19 cellular contexts compared by ENCODE assay signal in genomic region chr5:42242829-42243485, GRCh38.
A peak's percentile ranks its signal among the peaks of the same experiment; 100 is the strongest.
DNase-seq lines count a peak whose midpoint lies in the region; ATAC-seq and TF ChIP-seq lines count a peak whose summit lies in the region.
"Had no signal": no experiment of that assay in that cellular context is flagged by ENCODE, and none has a peak within 500 bp of the region (broad histone marks: within the 10 kb centered on the region; RNA-seq: fewer than 3 reads in every experiment).

No MANE protein-coding gene starts in this region.

- H3K9me3 ChIP-seq in right cardiac atrium (ENCODE audit: control insufficient read depth, low read length) (no peaks in the 10 kb centered on the region), hepatocyte (ENCODE audit: low read depth) (no peaks in the 10 kb centered on the region)
- H3K9me3 ChIP-seq: HAP-1, SJCRH30 had no signal

- 28% methylated on average over 5 of the region's 5 CpGs for WGBS in right cardiac atrium
- WGBS in hepatocyte (ENCODE audit: low lambda C conversion rate, missing lambda C conversion rate) = 68% methylated on average over 5 of the region's 5 CpGs

- no peak overlapping the region for H3K4me2 ChIP-seq in hepatocyte

- no peak overlapping the region for H3K4me3 ChIP-seq in right cardiac atrium (ENCODE audit: low read length)
- H3K4me3 ChIP-seq in hepatocyte = no peak overlapping the region
- H3K4me3 ChIP-seq: HAP-1, SJCRH30 had no signal

- DNase-seq in Right ventricle myocardium inferior (ENCODE audit: missing footprints) (no peak), right cardiac atrium (no peak), hepatocyte (ENCODE audit: low spot score) (no peak), sciatic nerve (ENCODE audit: low spot score) (peak; percentile 60), KG1 (lab: John Stamatoyannopoulos, UW) (no peak)
- DNase-seq: Calu3; CD4-positive, alpha-beta memory T cell; DMS53; NCI-H1092 treated with DMSO at 0.1 percent for 48 hours; NCI-H2107; NCI-H2227 treated with DMSO at 0.1 percent for 48 hours; NCI-H524 treated with DMSO at 0.1 percent for 48 hours; RPMI8226; SJCRH30 had no signal

- ATAC-seq in Right ventricle myocardium inferior (peak; percentile 73), right cardiac atrium (no peak), sciatic nerve (peak; percentile 96), GM19397 (IDR thresholded peaks at IDR 0.05; ENCODE audit: unreplicated experiment) (no peak), GM18909 (IDR thresholded peaks at IDR 0.05; ENCODE audit: poor library complexity, unreplicated experiment) (no peak), HG03521 (IDR thresholded peaks at IDR 0.05; ENCODE audit: unreplicated experiment) (no peak)

- TF ChIP-seq CTCF in hepatocyte (IDR thresholded peaks at IDR 0.05; ENCODE audit: poor library complexity) = no peak

- H3K4me1 ChIP-seq in right cardiac atrium (ENCODE audit: control insufficient read depth, insufficient read depth, low read length) = no peaks in the 10 kb centered on the region
- no peaks in the 10 kb centered on the region for H3K4me1 ChIP-seq in hepatocyte (ENCODE audit: insufficient read depth)
- H3K4me1 ChIP-seq: HAP-1, SJCRH30 had no signal

- H3K27ac ChIP-seq in right cardiac atrium (ENCODE audit: low read length) = no peak overlapping the region
- H3K27ac ChIP-seq in hepatocyte = peak overlapping the region; percentile 37
- H3K27ac ChIP-seq: HL-60, SJCRH30 had no signal

- H3K27me3 ChIP-seq in right cardiac atrium (ENCODE audit: control insufficient read depth, insufficient read depth) = no peaks in the 10 kb centered on the region
- no peaks in the 10 kb centered on the region for H3K27me3 ChIP-seq in hepatocyte
- H3K27me3 ChIP-seq: SJCRH30 had no signal

- no peaks in the 10 kb centered on the region for H3K79me2 ChIP-seq in hepatocyte

- H2AFZ ChIP-seq in hepatocyte = no peak overlapping the region

- intact Hi-C loops in Right ventricle myocardium inferior (cut with DNase I) (no loop called here), right cardiac atrium (cut with DNase I) (no loop called here), sciatic nerve (cut with DNase I) (no loop called here)

- H3K36me3 ChIP-seq in hepatocyte (replicated peaks; ENCODE audit: insufficient read depth, low read depth) = no peaks in the 10 kb centered on the region
- H3K36me3 ChIP-seq: HAP-1, SJCRH30 had no signal

- no peaks in the 10 kb centered on the region for H3K9me2 ChIP-seq in hepatocyte (replicated peaks; ENCODE audit: insufficient read depth)

- H4K20me1 ChIP-seq in hepatocyte (ENCODE audit: insufficient read depth, poor library complexity, severe bottlenecking) = no peaks in the 10 kb centered on the region

Comparison
In these comparisons a context has a peak if more than half of its experiments do, and no peak if none do; other contexts are left out.
1. ATAC-seq: peak in Right ventricle myocardium inferior (single experiment) and sciatic nerve (single experiment); none in right cardiac atrium (0 of 2), GM19397 (single experiment), GM18909 (single experiment) and HG03521 (single experiment).